16 cellular contexts compared by ENCODE assay signal in genomic region chr17:41906465-41907184, GRCh38. TPM values are rescaled to one million over a fixed set of nuclear protein-coding genes. Genes with fewer than 3 reads are reported as not detected.
DNase-seq lines count a peak whose midpoint lies in the region; ATAC-seq and TF ChIP-seq lines count a peak whose summit lies in the region.
"Had no signal": no experiment of that assay in that cellular context is flagged by ENCODE, and none has a peak within 500 bp of the region (broad histone marks: within the 10 kb centered on the region; RNA-seq: fewer than 3 reads in every experiment).

No MANE protein-coding gene starts in this region.

- ATAC-seq in GM21786 (IDR thresholded peaks at IDR 0.05; ENCODE audit: unreplicated experiment), result no peak
- no peak for ATAC-seq in GM18870 (IDR thresholded peaks at IDR 0.05; ENCODE audit: unreplicated experiment)
- ATAC-seq: activated CD4-positive, CD25-positive, alpha-beta regulatory T cell treated with anti-CD3 and anti-CD28 coated beads, Interleukin-2, amount 50 U/mL, for 24 hours; Panc1; stimulated activated naive CD8-positive, alpha-beta T cell treated with anti-CD3 and anti-CD28 coated beads, Interleukin-15, amount 100 ng/mL, for 72 hours had no signal

- DNase-seq in DMS79 treated with DMSO at 0.1 percent for 48 hours (lab: John Stamatoyannopoulos, UW) (peak; percentile 99), DMS79 (lab: John Stamatoyannopoulos, UW) (no peak), WERI-Rb-1 (no peak), fibroblast of villous mesenchyme (ENCODE audit: low read depth) (peak; percentile 69), stomach (no peak)
- DNase-seq in effector CD4-positive, alpha-beta T cell, result no peak
- DNase-seq: CD4-positive, alpha-beta memory T cell; immature natural killer cell; Kasumi-1; NCI-H1436; stimulated activated naive CD8-positive, alpha-beta T cell treated with anti-CD3 and anti-CD28 coated beads, Interleukin-15, amount 100 ng/mL, for 72 hours had no signal

- no peaks in the 10 kb centered on the region for H3K9me3 ChIP-seq in WERI-Rb-1 (ENCODE audit: severe bottlenecking)
- no peaks in the 10 kb centered on the region for H3K9me3 ChIP-seq in stomach

- peaks cover 92% of the 10 kb centered on the region for H3K36me3 ChIP-seq in WERI-Rb-1
- H3K36me3 ChIP-seq in stomach, result peaks cover 77 to 100% (median 100%) of the 10 kb centered on the region in 4 donors

- intact Hi-C loops in stomach (cut with DNase I; ENCODE audit: low total_unique reads), result no loop called here

- peaks cover 0 to 15% (median 6%) of the 10 kb centered on the region in 4 donors for H3K4me1 ChIP-seq in stomach

- H3K4me3 ChIP-seq in WERI-Rb-1 (ENCODE audit: low read depth, low read length) (no peak overlapping the region), fibroblast of villous mesenchyme (ENCODE audit: low read depth, low read length) (no peak overlapping the region), stomach (no peak overlapping the region)

- H3K27me3 ChIP-seq in WERI-Rb-1 (ENCODE audit: insufficient read depth, low read depth, severe bottlenecking) (no peaks in the 10 kb centered on the region), stomach (no peaks in the 10 kb centered on the region)

- no peak for TF ChIP-seq POLR2A in stomach (IDR thresholded peaks at IDR 0.05)

- TF ChIP-seq CTCF in WERI-Rb-1 (IDR thresholded peaks at IDR 0.05; ENCODE audit: low read depth, low read length) (no peak), fibroblast of villous mesenchyme (IDR thresholded peaks at IDR 0.05; ENCODE audit: insufficient read depth, low read depth, low read length) (no peak), stomach (IDR thresholded peaks at IDR 0.05) (no peak)

- TF ChIP-seq EP300 in stomach (IDR thresholded peaks at IDR 0.05), result no peak

- H3K27ac ChIP-seq in WERI-Rb-1 (peak overlapping the region; percentile 93), stomach (peak overlapping the region in 4 of 5 donors; percentile 28 to 65 (median 55))
- H3K27ac ChIP-seq: 22Rv1 had no signal

- WGBS in stomach, 5 donors, result 74 to 84% (median 82%) methylated on average over 15 of the region's 15 CpGs

RNA-seq across cellular contexts. Expression of gene ACLY, which starts 12.1 kb away (rescaled TPM):
- total RNA-seq in fibroblast of villous mesenchyme (400 and 446 TPM in 2 replicates), stomach (100 to 1,000 TPM in 1 of 5 donors, 10 to 100 TPM in 4; 29.8 to 121 (median 48.7) TPM)
- 10 to 100 TPM; 19.8 to 23.8 (median 23.5) TPM for polyA plus RNA-seq in stomach

RNA-seq across cellular contexts. Expression of gene ODAD4, which starts 23.8 kb away (rescaled TPM):
- total RNA-seq in fibroblast of villous mesenchyme, result 0.43 and 0.64 TPM in 2 replicates
- total RNA-seq in stomach, result 1 to 10 TPM in 1 of 5 donors, not detected in 4; 1.3 TPM
- polyA plus RNA-seq in stomach, result 1 to 10 TPM in 1 of 3 donors, under 1 TPM in 2; 0.78 to 2.1 (median 0.81) TPM

RNA-seq across cellular contexts. Expression of gene KLHL11, which starts 41.4 kb away (rescaled TPM):
- 30.6 and 37.6 TPM in 2 replicates for total RNA-seq in fibroblast of villous mesenchyme
- total RNA-seq in stomach, result 10 to 100 TPM in 3 of 5 donors, 1 to 10 TPM in 2; 1.8 to 26.4 (median 11.2) TPM
- polyA plus RNA-seq in stomach, result under 1 TPM; 0.43 to 0.87 (median 0.61) TPM

RNA-seq across cellular contexts. Expression of gene CNP, which starts 60.0 kb away (rescaled TPM):
- 94.6 and 98.6 TPM in 2 replicates for total RNA-seq in fibroblast of villous mesenchyme
- 10 to 100 TPM; 21.0 to 47.2 (median 30.7) TPM for total RNA-seq in stomach
- polyA plus RNA-seq in stomach, result 10 to 100 TPM; 27.3 to 29.1 (median 29.0) TPM

Comparison
In these comparisons a context has a peak if more than half of its experiments do, and no peak if none do; other contexts are left out.
1. DNase-seq: peak in DMS79 treated with DMSO at 0.1 percent for 48 hours (single experiment) and fibroblast of villous mesenchyme (single experiment); none in DMS79 (single experiment), WERI-Rb-1 (single experiment), stomach (single experiment) and effector CD4-positive, alpha-beta T cell (single experiment).